Comparison of ENCODE assay signal across 10 cellular contexts in genomic region chr12:24069532-24070395, GRCh38.
A peak's percentile ranks its signal among the peaks of the same experiment; 100 is the strongest.
DNase-seq lines count a peak whose midpoint lies in the region; ATAC-seq, FAIRE-seq and TF ChIP-seq lines count a peak whose summit lies in the region.
"Had no signal": no experiment of that assay in that cellular context is flagged by ENCODE, and none has a peak within 500 bp of the region (broad histone marks: within the 10 kb centered on the region; RNA-seq: fewer than 3 reads in every experiment).

No MANE protein-coding gene starts in this region.

- DNase-seq in NCI-H1092 (lab: John Stamatoyannopoulos, UW) (peak; percentile 14), SHP77 treated with DMSO at 0.1 percent for 48 hours (lab: John Stamatoyannopoulos, UW) (peak; percentile 10), iPS-NIHi11 (ENCODE audit: low spot score) (peak; percentile 30), HFFc6 (no peak), urothelium cell line (ENCODE audit: low spot score) (no peak), GM19238 (ENCODE audit: insufficient read length, low spot score) (no peak)
- DNase-seq: AML-193 had no signal

- no peaks in the 10 kb centered on the region for H3K36me3 Mint-ChIP-seq in HFFc6 (ENCODE audit: low read depth)

- H3K27ac Mint-ChIP-seq in HFFc6, result no peak overlapping the region

- H3K4me1 Mint-ChIP-seq in HFFc6 (ENCODE audit: low read depth), result no peaks in the 10 kb centered on the region

- no peak for ATAC-seq in GM21717 (IDR thresholded peaks at IDR 0.05; ENCODE audit: unreplicated experiment)
- ATAC-seq: activated CD4-positive, CD25-positive, alpha-beta regulatory T cell treated with anti-CD3 and anti-CD28 coated beads, Interleukin-2, amount 50 U/mL, for 24 hours had no signal

- no peak for FAIRE-seq in urothelium cell line (lab: Jason Lieb, UNC)

- H3K4me3 Mint-ChIP-seq in HFFc6, result no peak overlapping the region

- H3K27me3 Mint-ChIP-seq in HFFc6 (ENCODE audit: insufficient read depth), result no peaks in the 10 kb centered on the region; the same call in 1 of the 2 replicates

- peak overlapping the region; percentile 57 for H3K27ac ChIP-seq in 22Rv1

- H3K9me3 Mint-ChIP-seq in HFFc6, result peaks cover 23% of the 10 kb centered on the region

- TF ChIP-seq CTCF in 22Rv1 (IDR thresholded peaks at IDR 0.05), result no peak
- no peak for TF ChIP-seq CTCF in HFFc6 (IDR thresholded peaks at IDR 0.05)

Comparison
In these comparisons a context has a peak if more than half of its experiments do, and no peak if none do; other contexts are left out.
1. DNase-seq: peak in NCI-H1092 (single experiment), SHP77 treated with DMSO at 0.1 percent for 48 hours (single experiment) and iPS-NIHi11 (single experiment); none in HFFc6 (single experiment), urothelium cell line (single experiment) and GM19238 (single experiment).